In the genomic region with DNA sequence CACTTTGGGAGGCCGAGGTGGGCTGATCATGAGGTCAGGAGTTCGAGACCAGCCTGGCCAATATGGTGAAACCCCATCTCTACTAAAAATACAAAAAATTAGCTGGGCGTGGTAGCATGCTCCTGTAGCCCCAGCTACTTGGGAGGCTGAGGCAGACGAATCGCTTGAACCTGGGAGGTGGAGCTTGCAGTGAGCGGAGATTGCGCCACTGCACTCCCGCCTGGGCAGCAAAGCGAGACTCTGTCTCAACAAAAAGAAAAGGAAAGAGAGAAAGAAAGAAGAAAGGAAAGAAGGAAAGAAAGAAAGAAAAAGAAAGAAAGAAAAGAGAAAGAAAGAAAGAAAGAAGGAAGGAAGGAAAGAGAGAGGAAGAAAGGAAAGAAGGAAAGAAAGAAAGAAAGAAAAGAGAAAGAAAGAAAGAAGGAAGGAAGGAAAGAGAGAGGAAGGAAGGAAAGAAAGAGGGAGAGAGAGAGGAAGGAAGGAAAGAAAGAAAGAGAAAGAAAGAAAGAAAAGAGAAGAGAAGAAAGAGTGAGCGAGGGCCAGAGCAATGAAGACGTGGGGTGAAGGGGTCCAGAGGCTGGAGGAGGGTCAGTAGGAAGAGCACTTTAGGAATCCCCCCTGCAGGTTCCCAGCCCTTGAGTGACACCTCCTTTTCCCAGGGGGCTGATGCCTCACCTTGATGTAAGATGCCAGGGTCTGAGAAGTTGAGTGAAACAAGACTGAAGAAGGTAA, we compare ENCODE assay signal across 15 cellular contexts. TPM values are rescaled to one million over a fixed set of nuclear protein-coding genes. Genes with fewer than 3 reads are reported as not detected.
"Had no signal": no experiment of that assay in that cellular context is flagged by ENCODE, and none has a peak within 500 bp of the region (broad histone marks: within the 10 kb centered on the region; RNA-seq: fewer than 3 reads in every experiment).

No MANE protein-coding gene starts in this region.

RNA-seq across cellular contexts. Expression of gene ZDHHC19, which starts 1.1 kb away (rescaled TPM):
- total RNA-seq: activated CD4-positive, alpha-beta T cell treated with anti-CD3 and anti-CD28 coated beads for 36 hours; activated CD4-positive, alpha-beta T cell treated with anti-CD3 and anti-CD28 coated beads, Interleukin-2, amount 10 ng/mL, durations not matched to agents 7 days and 5 days; activated CD8-positive, alpha-beta memory T cell treated with anti-CD3 and anti-CD28 coated beads, Interleukin-2, amount 10 ng/mL, durations not matched to agents 7 days and 5 days; activated CD8-positive, alpha-beta T cell treated with anti-CD3 and anti-CD28 coated beads, Interleukin-2, amount 10 ng/mL, durations not matched to agents 7 days and 5 days; activated naive CD8-positive, alpha-beta T cell treated with anti-CD3 and anti-CD28 coated beads, Interleukin-2, amount 10 ng/mL, durations not matched to agents 7 days and 5 days; activated T-helper 2 cell treated with anti-CD3 and anti-CD28 coated beads, Interferon-gamma antibody, Interleukin-2, Interleukin-4, amounts not matched to agents 10 μg/mL and 5 μg/mL and 100 μg/mL, durations not matched to agents 14 hours and 24 hours and 36 hours; ascending aorta; bronchial epithelial cell; cerebellum; T-helper 1 cell treated with Interleukin-12 subunit alpha and Interleukin-12 subunit beta and Interleukin-4 antibody, amounts not matched to agents 30 ng/mL and 1 ng/mL, for 36 hours; T-helper 17 cell; T-helper 2 cell treated with Interferon-gamma antibody and Interleukin-4, amounts not matched to agents 100 ng/mL and 5 ng/mL, for 36 hours had no signal

RNA-seq across cellular contexts. Expression of gene SLC51A, which starts 6.2 kb away (rescaled TPM):
- total RNA-seq: activated CD4-positive, alpha-beta memory T cell treated with anti-CD3 and anti-CD28 coated beads, Interleukin-2, amount 10 ng/mL, durations not matched to agents 7 days and 5 days; activated CD4-positive, alpha-beta T cell treated with anti-CD3 and anti-CD28 coated beads for 36 hours; activated CD4-positive, alpha-beta T cell treated with anti-CD3 and anti-CD28 coated beads, Interleukin-2, amount 10 ng/mL, durations not matched to agents 7 days and 5 days; activated CD8-positive, alpha-beta memory T cell treated with anti-CD3 and anti-CD28 coated beads, Interleukin-2, amount 10 ng/mL, durations not matched to agents 7 days and 5 days; activated CD8-positive, alpha-beta T cell treated with anti-CD3 and anti-CD28 coated beads, Interleukin-2, amount 10 ng/mL, durations not matched to agents 7 days and 5 days; activated naive CD8-positive, alpha-beta T cell treated with anti-CD3 and anti-CD28 coated beads, Interleukin-2, amount 10 ng/mL, durations not matched to agents 7 days and 5 days; activated T-helper 2 cell treated with anti-CD3 and anti-CD28 coated beads, Interferon-gamma antibody, Interleukin-2, Interleukin-4, amounts not matched to agents 10 μg/mL and 5 μg/mL and 100 μg/mL, durations not matched to agents 14 hours and 24 hours and 36 hours; ascending aorta; bronchial epithelial cell; cardiac muscle cell; cerebellum; T-cell; T-helper 1 cell treated with Interleukin-12 subunit alpha and Interleukin-12 subunit beta and Interleukin-4 antibody, amounts not matched to agents 30 ng/mL and 1 ng/mL, for 36 hours; T-helper 17 cell; T-helper 2 cell treated with Interferon-gamma antibody and Interleukin-4, amounts not matched to agents 100 ng/mL and 5 ng/mL, for 36 hours had no signal
